In genomic region chr3:143060906-143061305, GRCh38 we compare ENCODE assay signal across 9 cellular contexts. TPM values are rescaled to one million over a fixed set of nuclear protein-coding genes. Genes with fewer than 3 reads are reported as not detected.
DNase-seq lines count a peak whose midpoint lies in the region; ATAC-seq and TF ChIP-seq lines count a peak whose summit lies in the region.
"Had no signal": no experiment of that assay in that cellular context is flagged by ENCODE, and none has a peak within 500 bp of the region (broad histone marks: within the 10 kb centered on the region; RNA-seq: fewer than 3 reads in every experiment).

No MANE protein-coding gene starts in this region.

- no peak for TF ChIP-seq CTCF in mammary epithelial cell (conservative IDR thresholded peaks at IDR 0.05 in 1 of 2, IDR thresholded peaks at IDR 0.05 in 1 of 2; ENCODE audit: extremely low read depth in 1 of 2, insufficient read depth in 1 of 2, low read depth in 1 of 2, low read length in 2 of 2)

- intact Hi-C loops in mammary epithelial cell (cut with micrococcal nuclease) = no loop called here

- in situ Hi-C loops in mammary epithelial cell (cut with MboI; ENCODE audit: low sequenced_read_pairs in 2 of 2) = no loop called here

- H3K27me3 ChIP-seq in mammary epithelial cell (ENCODE audit: insufficient read depth, low read length) = no peaks in the 10 kb centered on the region

- H3K79me2 ChIP-seq in mammary epithelial cell (ENCODE audit: insufficient read depth, low read length) = no peaks in the 10 kb centered on the region

- H4K20me1 ChIP-seq in mammary epithelial cell (ENCODE audit: insufficient read depth, low read length) = no peaks in the 10 kb centered on the region

- no peaks in the 10 kb centered on the region for H3K9me3 ChIP-seq in mammary epithelial cell (replicated peaks; ENCODE audit: insufficient read depth, low read length)

- ATAC-seq in GM18508 (IDR thresholded peaks at IDR 0.05; ENCODE audit: insufficient read depth, unreplicated experiment) (peak; percentile 98), GM21447 (IDR thresholded peaks at IDR 0.05; ENCODE audit: unreplicated experiment) (peak; percentile 99), HG03342 (IDR thresholded peaks at IDR 0.05; ENCODE audit: unreplicated experiment) (peak; percentile 98)

- H3K36me3 ChIP-seq in mammary epithelial cell (ENCODE audit: insufficient read depth, low read length) = peaks cover 17% of the 10 kb centered on the region

- no peak overlapping the region for H3K4me2 ChIP-seq in mammary epithelial cell (ENCODE audit: insufficient read depth, low read depth, low read length)

- CTCF ChIA-PET in mammary epithelial cell (lab: Charles Lee; ENCODE audit: low non-redundant PET) = no interaction called here

- DNase-seq in mammary epithelial cell (peak; percentile 52), NCI-H748 (lab: John Stamatoyannopoulos, UW; ENCODE audit: unreplicated experiment) (no peak), NCI-H526 (lab: John Stamatoyannopoulos, UW) (no peak), NCI-H69 (lab: John Stamatoyannopoulos, UW) (no peak), cortex of kidney (lab: John Stamatoyannopoulos, UW) (no peak)
- DNase-seq: NCI-H1436 treated with DMSO at 0.1 percent for 48 hours had no signal

- H3K4me1 ChIP-seq in mammary epithelial cell (ENCODE audit: insufficient read depth, low read length) = no peaks in the 10 kb centered on the region

- no TSS peak for BruUV-seq in mammary epithelial cell (replicated peaks; lab: Mats Ljungman, UMichigan)

- no peak overlapping the region for H2AFZ ChIP-seq in mammary epithelial cell (ENCODE audit: low read depth, low read length)

- H3K4me3 ChIP-seq in mammary epithelial cell (replicated peaks in 1 of 3; ENCODE audit: insufficient read depth in 1 of 3, low read depth in 2 of 3, low read length in 3 of 3) = no peak overlapping the region

- WGBS in mammary epithelial cell (ENCODE audit: low coverage, missing lambda C conversion rate) = 91% methylated on average over 3 of the region's 3 CpGs

- no peak overlapping the region for H3K9ac ChIP-seq in mammary epithelial cell (ENCODE audit: insufficient read depth, low read length)

- H3K27ac ChIP-seq in mammary epithelial cell (ENCODE audit: insufficient read depth, low read depth, low read length) = no peak overlapping the region

- dilution Hi-C loops in mammary epithelial cell (cut with HindIII; ENCODE audit: low sequenced_read_pairs) = no loop called here

RNA-seq across cellular contexts. Expression of gene CHST2, which starts 58.7 kb away (rescaled TPM):
- 10 to 100 TPM; 12.4 to 17.0 TPM for total RNA-seq in mammary epithelial cell
- 2.9 TPM for polyA plus RNA-seq in mammary epithelial cell
- 0.26 TPM for polyA minus RNA-seq in mammary epithelial cell

RNA-seq across cellular contexts. Expression of gene U2SURP, which starts 59.5 kb away (rescaled TPM):
- 100 to 1,000 TPM in 1 of 2 donors, 10 to 100 TPM in 1; 76.7 to 122 TPM for total RNA-seq in mammary epithelial cell
- 36.1 TPM for polyA plus RNA-seq in mammary epithelial cell
- polyA minus RNA-seq in mammary epithelial cell = 17.1 TPM
